ENCODE assay signal across 14 cellular contexts in genomic region chr2:46007412-46007811, GRCh38.
DNase-seq lines count a peak whose midpoint lies in the region; ATAC-seq and TF ChIP-seq lines count a peak whose summit lies in the region.
"Had no signal": no experiment of that assay in that cellular context is flagged by ENCODE, and none has a peak within 500 bp of the region (broad histone marks: within the 10 kb centered on the region; RNA-seq: fewer than 3 reads in every experiment).

No MANE protein-coding gene starts in this region.

- no peak overlapping the region for H3K4me3 ChIP-seq in IMR-90 (ENCODE audit: insufficient read depth, low read depth, low read length)
- H3K4me3 ChIP-seq: A549, GM12878, GM23338 had no signal

- H3K27ac ChIP-seq in IMR-90 (ENCODE audit: insufficient read depth, low read length) = no peak overlapping the region
- H3K27ac ChIP-seq: C4-2B had no signal

- peaks cover 71% of the 10 kb centered on the region for H3K4me1 Mint-ChIP-seq in HFFc6 (ENCODE audit: low read depth)
- peaks cover 14% of the 10 kb centered on the region for H3K4me1 Mint-ChIP-seq in stimulated activated effector memory CD8-positive, alpha-beta T cell treated with anti-CD3 and anti-CD28 coated beads, Interleukin-12 subunit alpha, Interleukin-12 subunit beta, amount 100 ng/mL, for 72 hours
- H3K4me1 Mint-ChIP-seq: CD4-positive, alpha-beta memory T cell had no signal

- no peaks in the 10 kb centered on the region; the same call in 1 of the 2 replicates for H3K9me3 Mint-ChIP-seq in HFFc6
- H3K9me3 Mint-ChIP-seq in stimulated activated effector memory CD8-positive, alpha-beta T cell treated with anti-CD3 and anti-CD28 coated beads, Interleukin-12 subunit alpha, Interleukin-12 subunit beta, amount 100 ng/mL, for 72 hours = no peaks in the 10 kb centered on the region
- H3K9me3 Mint-ChIP-seq: CD4-positive, alpha-beta memory T cell; GM23338 had no signal

- H3K4ac ChIP-seq in IMR-90 (ENCODE audit: low read depth, low read length) = peak overlapping the region; percentile 100

- H4K8ac ChIP-seq in IMR-90 (ENCODE audit: low read depth in 2 of 2, low read length in 2 of 2) = peak overlapping the region; percentile 72 to 85; a peak in 3 of 4 replicates

- dilution Hi-C loops in IMR-90 (cut with HindIII; ENCODE audit: low sequenced_read_pairs, unreplicated experiment) = no loop called here

- peak overlapping the region; percentile 99 for H4K91ac ChIP-seq in IMR-90 (ENCODE audit: insufficient read depth, low read depth, low read length)

- peaks cover 30% of the 10 kb centered on the region for H3K4me1 ChIP-seq in IMR-90 (ENCODE audit: control insufficient read depth, insufficient read depth, low read length)
- H3K4me1 ChIP-seq: BE2C had no signal

- peaks cover 12% of the 10 kb centered on the region for H3K36me3 ChIP-seq in IMR-90 (ENCODE audit: control insufficient read depth, insufficient read depth, low read length)

- peaks cover 40% of the 10 kb centered on the region for H3K36me3 Mint-ChIP-seq in HFFc6 (ENCODE audit: low read depth)
- peaks cover 6% of the 10 kb centered on the region for H3K36me3 Mint-ChIP-seq in stimulated activated effector memory CD8-positive, alpha-beta T cell treated with anti-CD3 and anti-CD28 coated beads, Interleukin-12 subunit alpha, Interleukin-12 subunit beta, amount 100 ng/mL, for 72 hours

- ATAC-seq in IMR-90 (ENCODE audit: low read depth) = no peak
- no peak for ATAC-seq in stimulated activated effector memory CD8-positive, alpha-beta T cell treated with anti-CD3 and anti-CD28 coated beads, Interleukin-12 subunit alpha, Interleukin-12 subunit beta, amount 100 ng/mL, for 72 hours
- ATAC-seq: A549, GM12878, GM23338 had no signal

- H2AFZ ChIP-seq in IMR-90 (replicated peaks; ENCODE audit: low read length, poor library complexity) = no peak overlapping the region
- H2AFZ ChIP-seq: GM23338 had no signal

- POLR2A ChIA-PET in IMR-90 (lab: Charles Lee; ENCODE audit: unreplicated experiment) = no interaction called here

- peak overlapping the region; percentile 96 for H3K18ac ChIP-seq in IMR-90 (ENCODE audit: low read depth, low read length)

- peak overlapping the region; percentile 67 for H3K23ac ChIP-seq in IMR-90 (ENCODE audit: low read depth, low read length)

- intact Hi-C loops in IMR-90 (cut with micrococcal nuclease) = no loop called here

- H3K4me3 Mint-ChIP-seq in HFFc6 = no peak overlapping the region
- H3K4me3 Mint-ChIP-seq in stimulated activated effector memory CD8-positive, alpha-beta T cell treated with anti-CD3 and anti-CD28 coated beads, Interleukin-12 subunit alpha, Interleukin-12 subunit beta, amount 100 ng/mL, for 72 hours = no peak overlapping the region
- H3K4me3 Mint-ChIP-seq: CD4-positive, alpha-beta memory T cell; GM23338 had no signal

- no peaks in the 10 kb centered on the region for H3K9me3 ChIP-seq in IMR-90 (ENCODE audit: control insufficient read depth, insufficient read depth, low read length)
- H3K9me3 ChIP-seq: A549, BE2C had no signal

- peak overlapping the region; percentile 30 for H2AK9ac ChIP-seq in IMR-90 (replicated peaks; ENCODE audit: low read depth, low read length, poor library complexity)

- H3K27me3 Mint-ChIP-seq in HFFc6 (ENCODE audit: insufficient read depth) = no peaks in the 10 kb centered on the region
- H3K27me3 Mint-ChIP-seq: CD4-positive, alpha-beta memory T cell had no signal

- peak overlapping the region; percentile 100; the same call in 2 of the 3 replicates for H2BK15ac ChIP-seq in IMR-90 (ENCODE audit: low read depth, low read length)

- BruUV-seq in IMR-90 (replicated peaks; lab: Mats Ljungman, UMichigan) = no TSS peak

- peaks cover 16% of the 10 kb centered on the region for H3K9me1 ChIP-seq in IMR-90 (ENCODE audit: insufficient read depth, low read length)

- H2BK20ac ChIP-seq in IMR-90 (ENCODE audit: low read depth, low read length) = peak overlapping the region; percentile 100

- TF ChIP-seq CTCF in HFFc6 (IDR thresholded peaks at IDR 0.05) (no peak), IMR-90 (conservative IDR thresholded peaks at IDR 0.05; ENCODE audit: low read depth, low read length) (no peak)

- no peak for TF ChIP-seq POLR2A in IMR-90 (IDR thresholded peaks at IDR 0.05; ENCODE audit: low read depth, low read length)

- peak overlapping the region; percentile 83 for H4K5ac ChIP-seq in IMR-90 (ENCODE audit: low read depth, low read length)

- CTCF ChIA-PET in IMR-90 (lab: Yijun Ruan, JAX) = no interaction called here

- H3K79me1 ChIP-seq in IMR-90 (ENCODE audit: low read depth in 1 of 2, low read length in 2 of 2) = peaks cover 6 to 42% of the 10 kb centered on the region in 2 experiments; a peak in 3 of 4 replicates

- no peak for TF ChIP-seq RAD21 in IMR-90 (IDR thresholded peaks at IDR 0.05; ENCODE audit: low read length)

- DNase-seq in HFFc6 (no peak), IMR-90 (no peak), islet precursor cell (peak; percentile 27), T-helper 9 cell (no peak), NCI-H187 treated with DMSO at 0.1 percent for 48 hours (lab: John Stamatoyannopoulos, UW) (no peak)
- no peak for DNase-seq in stimulated activated effector memory CD8-positive, alpha-beta T cell treated with anti-CD3 and anti-CD28 coated beads, Interleukin-12 subunit alpha, Interleukin-12 subunit beta, amount 100 ng/mL, for 72 hours (ENCODE audit: low spot score in 2 of 2)
- DNase-seq: BE2C; CD4-positive, alpha-beta memory T cell; DMS79; H7 had no signal

- H3K27me3 ChIP-seq in IMR-90 (ENCODE audit: control insufficient read depth, insufficient read depth, low read length) = no peaks in the 10 kb centered on the region
- H3K27me3 ChIP-seq: BE2C had no signal

- no peak overlapping the region for H3K4me2 ChIP-seq in IMR-90 (ENCODE audit: low read depth, low read length)
- H3K4me2 ChIP-seq: A549, GM23338 had no signal

- no peak overlapping the region for H3K56ac ChIP-seq in IMR-90 (ENCODE audit: extremely low read depth, insufficient read depth, low read length)

- WGBS in IMR-90 (ENCODE audit: extremely low coverage in 2 of 2, insufficient read length in 1 of 2), 2 experiments = 87% methylated on average over 6 of the region's 11 CpGs; no CpG with 5 or more reads in 1 of the 2 experiments

- H2AK5ac ChIP-seq in IMR-90 (ENCODE audit: low read depth, low read length) = peak overlapping the region; percentile 98

- in situ Hi-C loops in IMR-90 (cut with MboI; ENCODE audit: low sequenced_read_pairs) = loop anchor here (25.0 kb wide), 1 partner anchor 355 kb away; no protein-coding TSS in a partner anchor

- peak overlapping the region; percentile 76; the same call in 1 of the 2 replicates for H3K27ac Mint-ChIP-seq in HFFc6
- H3K27ac Mint-ChIP-seq in stimulated activated effector memory CD8-positive, alpha-beta T cell treated with anti-CD3 and anti-CD28 coated beads, Interleukin-12 subunit alpha, Interleukin-12 subunit beta, amount 100 ng/mL, for 72 hours = peak overlapping the region; percentile 27
- H3K27ac Mint-ChIP-seq: CD4-positive, alpha-beta memory T cell had no signal

- H2BK5ac ChIP-seq in IMR-90 (ENCODE audit: low read depth, low read length, poor library complexity, severe bottlenecking) = peak overlapping the region; percentile 97

- H3K9ac ChIP-seq in IMR-90 (ENCODE audit: low read depth, low read length) = no peak overlapping the region

- H2BK120ac ChIP-seq in IMR-90 (ENCODE audit: low read depth, low read length) = peak overlapping the region; percentile 100

- peak overlapping the region; percentile 98 for H3K14ac ChIP-seq in IMR-90 (replicated peaks; ENCODE audit: low read depth, low read length)

- H4K20me1 ChIP-seq in IMR-90 (ENCODE audit: insufficient read depth, low read length) = no peaks in the 10 kb centered on the region

TF ChIP-seq in IMR-90, 13 proteins besides CTCF, POLR2A, EP300 and RAD21:
- no peak for TF ChIP-seq ELK1 (IDR thresholded peaks at IDR 0.05; ENCODE audit: borderline replicate concordance, low read depth, low read length)
- TF ChIP-seq RFX5 (IDR thresholded peaks at IDR 0.05; ENCODE audit: low read depth, low read length) = no peak
- no peak for TF ChIP-seq SMC3 (IDR thresholded peaks at IDR 0.05; ENCODE audit: low read depth, low read length)
- TF ChIP-seq NFE2L2 (IDR thresholded peaks at IDR 0.05; ENCODE audit: low read depth, low read length) = no peak
- TF ChIP-seq USF2 (IDR thresholded peaks at IDR 0.05; ENCODE audit: low read depth, low read length) = no peak
